In the genomic region with DNA sequence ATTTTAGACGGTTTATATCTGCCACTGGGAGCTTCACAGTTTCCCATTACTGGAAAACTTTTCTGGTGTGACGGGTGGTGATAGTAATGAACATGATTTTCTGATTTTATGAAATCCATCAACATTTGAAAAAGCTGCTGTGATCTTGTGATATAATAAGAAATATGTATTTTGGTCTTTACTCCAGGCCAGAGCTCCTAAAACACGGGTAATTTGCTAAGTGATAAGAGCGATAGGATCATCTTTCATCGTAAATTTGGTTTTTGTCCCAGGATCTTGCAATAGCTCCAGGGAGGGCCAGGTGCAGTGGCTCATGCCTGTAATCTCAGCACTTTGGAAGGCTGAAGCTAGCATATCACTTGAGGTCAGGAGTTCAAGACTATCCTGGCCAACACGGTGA, we compare ENCODE assay signal across 36 cellular contexts.
"Had no signal": no experiment of that assay in that cellular context is flagged by ENCODE, and none has a peak within 500 bp of the region (broad histone marks: within the 10 kb centered on the region; RNA-seq: fewer than 3 reads in every experiment).

No MANE protein-coding gene starts in this region.

- ATAC-seq: activated CD8-positive, alpha-beta T cell treated with anti-CD3 and anti-CD28 coated beads for 36 hours; activated naive CD4-positive, alpha-beta T cell treated with anti-CD3 and anti-CD28 coated beads, Interleukin-2, amount 50 U/mL, for 72 hours; activated T-cell treated with anti-CD3 and anti-CD28 coated beads, Interleukin-2, amount 50 U/mL, for 4 hours; activated T-cell treated with anti-CD3 and anti-CD28 coated beads, Interleukin-2, amount 50 U/mL, for 72 hours; activated T-helper 17 cell treated with anti-CD3 and anti-CD28 coated beads, Interleukin-2, amount 50 U/mL, for 72 hours; body of pancreas had no signal

- H3K4me3 ChIP-seq: adrenal gland, body of pancreas, breast epithelium had no signal

- H3K4me1 Mint-ChIP-seq: activated B cell treated with CpG ODN at 0.5 μM for 24 hours; activated naive CD8-positive, alpha-beta T cell treated with anti-CD3 and anti-CD28 coated beads for 36 hours; activated T-helper 17 cell treated with anti-CD3 and anti-CD28 coated beads, Interleukin-2, amount 50 U/mL, for 72 hours had no signal

- H3K27me3 ChIP-seq: adrenal gland, body of pancreas, brain microvascular endothelial cell, breast epithelium had no signal

- FAIRE-seq: astrocyte, TTC549 had no signal

- H3K36me3 Mint-ChIP-seq: activated CD4-positive, alpha-beta memory T cell treated with anti-CD3 and anti-CD28 coated beads for 36 hours; activated naive CD4-positive, alpha-beta T cell treated with anti-CD3 and anti-CD28 coated beads, Interleukin-2, amount 50 U/mL, for 72 hours; activated naive CD8-positive, alpha-beta T cell treated with anti-CD3 and anti-CD28 coated beads for 36 hours had no signal

- H3K4me1 ChIP-seq: adrenal gland, body of pancreas, breast epithelium had no signal

- DNase-seq: activated B cell treated with CpG ODN at 0.5 μM for 24 hours; activated CD4-positive, alpha-beta memory T cell treated with anti-CD3 and anti-CD28 coated beads for 36 hours; activated CD4-positive, alpha-beta T cell treated with anti-CD3 and anti-CD28 coated beads for 4 hours; activated CD4-positive, alpha-beta T cell treated with anti-CD3 and anti-CD28 coated beads, Interleukin-2, amount 10 ng/mL, durations not matched to agents 7 days and 5 days; activated CD4-positive, alpha-beta T cell treated with anti-CD3 and anti-CD28 coated beads, Interleukin-2, amount 50 U/mL, for 4 hours; activated CD4-positive, CD25-positive, alpha-beta regulatory T cell treated with anti-CD3 and anti-CD28 coated beads, Interleukin-2, amount 50 U/mL, for 72 hours; activated CD8-positive, alpha-beta memory T cell treated with anti-CD3 and anti-CD28 coated beads, Interleukin-2, amount 50 U/mL, for 4 hours; activated CD8-positive, alpha-beta T cell treated with anti-CD3 and anti-CD28 coated beads for 36 hours; activated effector memory CD4-positive, alpha-beta T cell treated with anti-CD3 and anti-CD28 coated beads, Interleukin-2, amount 50 U/mL, for 16 hours; activated gamma-delta T cell treated with Interleukin-2 at 50 U/mL for 16 hours; activated naive CD4-positive, alpha-beta T cell; activated naive CD4-positive, alpha-beta T cell treated with anti-CD3 and anti-CD28 coated beads for 36 hours; activated naive CD4-positive, alpha-beta T cell treated with anti-CD3 and anti-CD28 coated beads, Interleukin-2, amount 50 U/mL, for 16 hours; activated naive CD8-positive, alpha-beta T cell treated with anti-CD3 and anti-CD28 coated beads for 36 hours; activated T-cell treated with anti-CD3 and anti-CD28 coated beads for 4 hours; activated T-cell treated with anti-CD3 and anti-CD28 coated beads, Interleukin-2, amount 50 U/mL, for 1 hour; activated T-cell treated with anti-CD3 and anti-CD28 coated beads, Interleukin-2, amount 50 U/mL, for 4 hours; activated T-cell treated with anti-CD3 and anti-CD28 coated beads, Interleukin-2, amount 50 U/mL, for 72 hours; adrenal gland; amniotic stem cell; aorta; body of pancreas; brain microvascular endothelial cell; central memory CD4-positive, alpha-beta T cell; T-helper 1 cell; T-helper 2 cell; T-helper 9 cell had no signal

- H3K27ac ChIP-seq: adrenal gland, body of pancreas, brain microvascular endothelial cell, breast epithelium, VCaP had no signal

- H3K9me3 ChIP-seq: adrenal gland, body of pancreas, breast epithelium had no signal

- H3K27me3 Mint-ChIP-seq: activated B cell treated with CpG ODN at 0.5 μM for 24 hours; activated CD4-positive, alpha-beta memory T cell treated with anti-CD3 and anti-CD28 coated beads for 36 hours; activated CD4-positive, alpha-beta T cell treated with anti-CD3 and anti-CD28 coated beads, Interleukin-2, amount 10 ng/mL, durations not matched to agents 7 days and 5 days; activated CD8-positive, alpha-beta T cell treated with anti-CD3 and anti-CD28 coated beads for 36 hours; activated naive CD8-positive, alpha-beta T cell treated with anti-CD3 and anti-CD28 coated beads for 36 hours; activated T-helper 17 cell treated with anti-CD3 and anti-CD28 coated beads, Interleukin-2, amount 50 U/mL, for 72 hours had no signal

- H3K4me3 Mint-ChIP-seq: activated B cell treated with CpG ODN at 0.5 μM for 24 hours; activated CD4-positive, alpha-beta memory T cell treated with anti-CD3 and anti-CD28 coated beads for 36 hours; activated CD4-positive, alpha-beta T cell treated with anti-CD3 and anti-CD28 coated beads, Interleukin-2, amount 10 ng/mL, durations not matched to agents 7 days and 5 days; activated CD8-positive, alpha-beta T cell treated with anti-CD3 and anti-CD28 coated beads for 36 hours; activated naive CD4-positive, alpha-beta T cell treated with anti-CD3 and anti-CD28 coated beads for 36 hours; activated naive CD8-positive, alpha-beta T cell treated with anti-CD3 and anti-CD28 coated beads for 36 hours; activated T-cell treated with anti-CD3 and anti-CD28 coated beads, Interleukin-2, amount 50 U/mL, for 4 hours; activated T-cell treated with anti-CD3 and anti-CD28 coated beads, Interleukin-2, amount 50 U/mL, for 72 hours; activated T-helper 1 cell treated with anti-CD3 and anti-CD28 coated beads, Interleukin-12 subunit alpha, Interleukin-12 subunit beta, Interleukin-2, Interleukin-4 antibody, amounts not matched to agents 30 ng/mL and 10 ng/mL and 1 ng/mL, durations not matched to agents 14 hours and 24 hours and 36 hours; activated T-helper 17 cell treated with anti-CD3 and anti-CD28 coated beads, Interleukin-2, amount 50 U/mL, for 72 hours; T-helper 1 cell treated with Interleukin-12 subunit alpha and Interleukin-12 subunit beta and Interleukin-4 antibody, amounts not matched to agents 30 μg/mL and 1 μg/mL, for 36 hours; T-helper 2 cell treated with Interferon-gamma antibody and Interleukin-4, amounts not matched to agents 5 μg/mL and 100 μg/mL, for 36 hours had no signal

- H3K36me3 ChIP-seq: adrenal gland, brain microvascular endothelial cell, breast epithelium had no signal

- H3K27ac Mint-ChIP-seq: activated B cell treated with CpG ODN at 0.5 μM for 24 hours; activated CD4-positive, alpha-beta memory T cell treated with anti-CD3 and anti-CD28 coated beads for 36 hours; activated CD4-positive, alpha-beta T cell treated with anti-CD3 and anti-CD28 coated beads, Interleukin-2, amount 10 ng/mL, durations not matched to agents 7 days and 5 days; activated CD8-positive, alpha-beta T cell treated with anti-CD3 and anti-CD28 coated beads for 36 hours; activated naive CD4-positive, alpha-beta T cell treated with anti-CD3 and anti-CD28 coated beads for 36 hours; activated naive CD4-positive, alpha-beta T cell treated with anti-CD3 and anti-CD28 coated beads, Interleukin-2, amount 50 U/mL, for 72 hours; activated naive CD8-positive, alpha-beta T cell treated with anti-CD3 and anti-CD28 coated beads for 36 hours; activated T-cell treated with anti-CD3 and anti-CD28 coated beads, Interleukin-2, amount 50 U/mL, for 72 hours; activated T-helper 1 cell treated with anti-CD3 and anti-CD28 coated beads, Interleukin-12 subunit alpha, Interleukin-12 subunit beta, Interleukin-2, Interleukin-4 antibody, amounts not matched to agents 30 ng/mL and 10 ng/mL and 1 ng/mL, durations not matched to agents 14 hours and 24 hours and 36 hours; activated T-helper 17 cell treated with anti-CD3 and anti-CD28 coated beads, Interleukin-2, amount 50 U/mL, for 72 hours; T-helper 1 cell treated with Interleukin-12 subunit alpha and Interleukin-12 subunit beta and Interleukin-4 antibody, amounts not matched to agents 30 μg/mL and 1 μg/mL, for 36 hours; T-helper 2 cell treated with Interferon-gamma antibody and Interleukin-4, amounts not matched to agents 5 μg/mL and 100 μg/mL, for 36 hours had no signal

- H3K9me3 Mint-ChIP-seq: activated B cell treated with CpG ODN at 0.5 μM for 24 hours; activated CD4-positive, alpha-beta memory T cell treated with anti-CD3 and anti-CD28 coated beads for 36 hours; activated CD4-positive, alpha-beta T cell treated with anti-CD3 and anti-CD28 coated beads, Interleukin-2, amount 10 ng/mL, durations not matched to agents 7 days and 5 days; activated CD8-positive, alpha-beta T cell treated with anti-CD3 and anti-CD28 coated beads for 36 hours; activated naive CD4-positive, alpha-beta T cell treated with anti-CD3 and anti-CD28 coated beads for 36 hours; activated naive CD4-positive, alpha-beta T cell treated with anti-CD3 and anti-CD28 coated beads, Interleukin-2, amount 50 U/mL, for 72 hours; activated naive CD8-positive, alpha-beta T cell treated with anti-CD3 and anti-CD28 coated beads for 36 hours; activated T-cell treated with anti-CD3 and anti-CD28 coated beads, Interleukin-2, amount 50 U/mL, for 4 hours; activated T-cell treated with anti-CD3 and anti-CD28 coated beads, Interleukin-2, amount 50 U/mL, for 72 hours; activated T-helper 1 cell treated with anti-CD3 and anti-CD28 coated beads, Interleukin-12 subunit alpha, Interleukin-12 subunit beta, Interleukin-2, Interleukin-4 antibody, amounts not matched to agents 30 ng/mL and 10 ng/mL and 1 ng/mL, durations not matched to agents 14 hours and 24 hours and 36 hours; activated T-helper 17 cell treated with anti-CD3 and anti-CD28 coated beads, Interleukin-2, amount 50 U/mL, for 72 hours; T-helper 1 cell treated with Interleukin-12 subunit alpha and Interleukin-12 subunit beta and Interleukin-4 antibody, amounts not matched to agents 30 μg/mL and 1 μg/mL, for 36 hours had no signal
